Comparison of ENCODE assay signal across 34 cellular contexts in genomic region chr7:92006046-92006445, GRCh38.
"Had no signal": no experiment of that assay in that cellular context is flagged by ENCODE, and none has a peak within 500 bp of the region (broad histone marks: within the 10 kb centered on the region; RNA-seq: fewer than 3 reads in every experiment).

No MANE protein-coding gene starts in this region.

- H3K4me3 ChIP-seq: adrenal gland, ascending aorta, body of pancreas, breast epithelium, cardiac muscle cell had no signal

- H3K27ac ChIP-seq: adrenal gland, ascending aorta, body of pancreas, brain microvascular endothelial cell, breast epithelium, cardiac muscle cell had no signal

- FAIRE-seq: astrocyte, bronchial epithelial cell had no signal

- H3K27me3 ChIP-seq: adrenal gland, ascending aorta, body of pancreas, brain microvascular endothelial cell, breast epithelium, cardiac muscle cell had no signal

- DNase-seq: activated effector memory CD4-positive, alpha-beta T cell treated with anti-CD3 and anti-CD28 coated beads, Interleukin-2, amount 50 U/mL, for 16 hours; activated effector memory CD4-positive, alpha-beta T cell treated with Interleukin-2 at 50 U/mL for 16 hours; activated gamma-delta T cell; activated gamma-delta T cell treated with Interleukin-2 at 50 U/mL for 16 hours; activated naive CD4-positive, alpha-beta T cell; activated naive CD4-positive, alpha-beta T cell treated with anti-CD3 and anti-CD28 coated beads for 36 hours; activated naive CD4-positive, alpha-beta T cell treated with anti-CD3 and anti-CD28 coated beads, Interleukin-2, amount 10 ng/mL, durations not matched to agents 7 days and 5 days; activated naive CD4-positive, alpha-beta T cell treated with anti-CD3 and anti-CD28 coated beads, Interleukin-2, amount 50 U/mL, for 16 hours; activated naive CD4-positive, alpha-beta T cell treated with Interleukin-2 at 50 U/mL for 16 hours; activated naive CD8-positive, alpha-beta T cell treated with anti-CD3 and anti-CD28 coated beads for 36 hours; activated naive CD8-positive, alpha-beta T cell treated with anti-CD3 and anti-CD28 coated beads, Interleukin-2, amount 10 ng/mL, durations not matched to agents 7 days and 5 days; activated naive CD8-positive, alpha-beta T cell treated with anti-CD3 and anti-CD28 coated beads, Interleukin-2, amount 50 U/mL, for 24 hours; activated T-cell treated with anti-CD3 and anti-CD28 coated beads, Interleukin-2, amount 50 U/mL, for 1 hour; activated T-cell treated with anti-CD3 and anti-CD28 coated beads, Interleukin-2, amount 50 U/mL, for 24 hours; activated T-cell treated with anti-CD3 and anti-CD28 coated beads, Interleukin-2, amount 50 U/mL, for 4 hours; activated T-cell treated with anti-CD3 and anti-CD28 coated beads, Interleukin-2, amount 50 U/mL, for 48 hours; activated T-cell treated with anti-CD3 and anti-CD28 coated beads, Interleukin-2, amount 50 U/mL, for 72 hours; adrenal gland; amniotic stem cell; amygdala; anterior cingulate cortex; aorta; body of pancreas; brain microvascular endothelial cell; caudate nucleus; central memory CD4-positive, alpha-beta T cell; cerebellar nuclear complex had no signal

- H3K9me3 ChIP-seq: adrenal gland, body of pancreas, breast epithelium had no signal

- H3K4me1 ChIP-seq: adrenal gland, ascending aorta, body of pancreas, breast epithelium had no signal

- ATAC-seq: activated naive CD4-positive, alpha-beta T cell treated with anti-CD3 and anti-CD28 coated beads, Interleukin-2, amount 50 U/mL, for 72 hours; activated naive CD8-positive, alpha-beta T cell treated with anti-CD3 and anti-CD28 coated beads, Interleukin-2, amount 50 U/mL, for 24 hours; activated T-cell treated with anti-CD3 and anti-CD28 coated beads, Interleukin-2, amount 50 U/mL, for 4 hours; activated T-cell treated with anti-CD3 and anti-CD28 coated beads, Interleukin-2, amount 50 U/mL, for 72 hours; activated T-helper 17 cell treated with anti-CD3 and anti-CD28 coated beads, Interleukin-2, amount 50 U/mL, for 72 hours; body of pancreas had no signal

- H3K36me3 ChIP-seq: breast epithelium had no signal
